In the genomic region with DNA sequence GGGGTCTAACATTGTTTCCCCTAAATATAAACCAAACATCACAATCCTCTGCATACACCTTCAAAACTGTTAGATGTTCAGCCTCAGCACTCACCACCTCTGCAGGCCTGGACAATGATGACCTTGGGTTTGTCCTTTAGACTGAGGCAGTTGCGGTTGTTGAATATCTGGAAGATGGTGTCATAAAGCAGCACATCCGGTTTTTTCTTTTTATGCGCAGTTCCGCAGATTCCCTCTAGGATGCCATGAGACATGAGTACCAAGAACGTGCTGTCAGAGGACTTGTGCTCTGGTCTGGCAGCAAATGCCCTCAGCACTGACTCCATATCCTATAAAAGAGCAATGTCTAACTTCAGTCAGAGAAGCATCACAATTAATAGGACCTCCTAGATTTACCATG, we compare ENCODE assay signal across 12 cellular contexts. TPM values are rescaled to one million over a fixed set of nuclear protein-coding genes. Genes with fewer than 3 reads are reported as not detected.
DNase-seq lines count a peak whose midpoint lies in the region; ATAC-seq and TF ChIP-seq lines count a peak whose summit lies in the region.
"Had no signal": no experiment of that assay in that cellular context is flagged by ENCODE, and none has a peak within 500 bp of the region (broad histone marks: within the 10 kb centered on the region; RNA-seq: fewer than 3 reads in every experiment).

No MANE protein-coding gene starts in this region.

- no peaks in the 10 kb centered on the region for H3K9me3 Mint-ChIP-seq in endothelial cell (ENCODE audit: unreplicated experiment)
- H3K9me3 Mint-ChIP-seq: CD8-positive, alpha-beta T cell; H9 had no signal

- ATAC-seq in GM18505 (IDR thresholded peaks at IDR 0.05; ENCODE audit: unreplicated experiment) (no peak), mucosa of descending colon (no peak)

- H3K36me3 ChIP-seq in MG63 = no peaks in the 10 kb centered on the region
- no peaks in the 10 kb centered on the region for H3K36me3 ChIP-seq in mucosa of descending colon (ENCODE audit: low read depth)

- no peaks in the 10 kb centered on the region for H3K4me1 ChIP-seq in mucosa of descending colon (ENCODE audit: low read depth)

- H3K27me3 ChIP-seq in MG63 = no peaks in the 10 kb centered on the region

- DNase-seq in A172 (ENCODE audit: low spot score) = peak; percentile 54
- DNase-seq in Daoy (ENCODE audit: low read depth) = peak; percentile 13
- peak; percentile 3 for DNase-seq in MG63
- peak; percentile 8 for DNase-seq in endothelial cell (ENCODE audit: low spot score)
- DNase-seq in putamen (ENCODE audit: low spot score) = no peak
- no peak for DNase-seq in mucosa of descending colon
- DNase-seq in NCI-H774 (lab: John Stamatoyannopoulos, UW) = no peak
- DNase-seq: NCI-H2029 treated with DMSO at 0.1 percent for 48 hours had no signal

- H3K9me3 ChIP-seq in MG63 (no peaks in the 10 kb centered on the region), mucosa of descending colon (no peaks in the 10 kb centered on the region)

- no peaks in the 10 kb centered on the region for H3K27me3 Mint-ChIP-seq in endothelial cell (ENCODE audit: unreplicated experiment)

- H3K4me3 ChIP-seq in MG63 (no peak overlapping the region), mucosa of descending colon (no peak overlapping the region)

- no peak for TF ChIP-seq POLR2A in GM18505 (IDR thresholded peaks at IDR 0.05; ENCODE audit: borderline replicate concordance, extremely low read depth, insufficient read depth, insufficient read length)

- H3K4me1 Mint-ChIP-seq in endothelial cell (ENCODE audit: unreplicated experiment) = no peaks in the 10 kb centered on the region

- H3K27ac Mint-ChIP-seq in endothelial cell (ENCODE audit: unreplicated experiment) = no peak overlapping the region
- H3K27ac Mint-ChIP-seq: H9 had no signal

- no peaks in the 10 kb centered on the region for H3K36me3 Mint-ChIP-seq in endothelial cell (ENCODE audit: low read depth, unreplicated experiment)
- H3K36me3 Mint-ChIP-seq: CD8-positive, alpha-beta T cell had no signal

- TF ChIP-seq CTCF in endothelial cell (IDR thresholded peaks at IDR 0.05; ENCODE audit: unreplicated experiment) (no peak), mucosa of descending colon (IDR thresholded peaks at IDR 0.05) (no peak)

- no peak overlapping the region for H3K4me3 Mint-ChIP-seq in endothelial cell (ENCODE audit: unreplicated experiment)
- H3K4me3 Mint-ChIP-seq: CD8-positive, alpha-beta T cell; H9 had no signal

- intact Hi-C loops in mucosa of descending colon (cut with DNase I, micrococcal nuclease) = no loop called here

RNA-seq across cellular contexts. Expression of gene CASP5, which starts 22.8 kb away (rescaled TPM):
- total RNA-seq in A172 (2014; rRNA removed; shearing (Covaris generic)) = not detected in 2 replicates
- not detected in 2 replicates for total RNA-seq in Daoy (2014; rRNA removed; shearing (Covaris generic))
- not detected in 2 replicates for total RNA-seq in MG63 (2014; rRNA removed; shearing (Covaris generic); ENCODE audit: low replicate concordance)
- total RNA-seq in endothelial cell (ENCODE audit: unreplicated experiment) (not detected), mucosa of descending colon (10 to 100 TPM; 50.1 to 81.8 (median 80.5) TPM)
- total RNA-seq: CD8-positive, alpha-beta T cell; H9; temporal lobe had no signal

RNA-seq across cellular contexts. Expression of gene CASP4, which starts 31.8 kb away (rescaled TPM):
- total RNA-seq in A172 (2014; rRNA removed; shearing (Covaris generic)) = 64.9 and 89.0 TPM in 2 replicates
- 132 and 157 TPM in 2 replicates for total RNA-seq in Daoy (2014; rRNA removed; shearing (Covaris generic))
- total RNA-seq in MG63 (2014; rRNA removed; shearing (Covaris generic); ENCODE audit: low replicate concordance) = 38.6 and 64.4 TPM in 2 replicates
- total RNA-seq in endothelial cell (ENCODE audit: unreplicated experiment) (not detected), mucosa of descending colon (10 to 100 TPM; 23.4 to 27.5 (median 23.9) TPM)
- total RNA-seq: H9 had no signal

RNA-seq across cellular contexts. Expression of gene CASP1, which starts 34.8 kb away (rescaled TPM):
- 3.1 and 5.1 TPM in 2 replicates for total RNA-seq in A172 (2014; rRNA removed; shearing (Covaris generic))
- 6.2 and 9.3 TPM in 2 replicates for total RNA-seq in Daoy (2014; rRNA removed; shearing (Covaris generic))
- 0.20 and 2.3 TPM in 2 replicates for total RNA-seq in MG63 (2014; rRNA removed; shearing (Covaris generic); ENCODE audit: low replicate concordance)
- not detected for total RNA-seq in endothelial cell (ENCODE audit: unreplicated experiment)
- total RNA-seq in mucosa of descending colon = 100 to 1,000 TPM in 1 of 3 donors, 10 to 100 TPM in 2; 50.6 to 152 (median 75.1) TPM
- total RNA-seq: H9 had no signal

RNA-seq across cellular contexts. Expression of gene CARD16, which starts 45.0 kb away (rescaled TPM):
- 16.1 and 26.8 TPM in 2 replicates for total RNA-seq in A172 (2014; rRNA removed; shearing (Covaris generic))
- 22.2 and 32.5 TPM in 2 replicates for total RNA-seq in Daoy (2014; rRNA removed; shearing (Covaris generic))
- 0.30 TPM in 1 of 2 replicates, not detected in the other for total RNA-seq in MG63 (2014; rRNA removed; shearing (Covaris generic); ENCODE audit: low replicate concordance)
- total RNA-seq in endothelial cell (ENCODE audit: unreplicated experiment) (not detected), mucosa of descending colon (10 to 100 TPM; 25.4 to 53.0 (median 43.6) TPM)
- total RNA-seq: H9, temporal lobe had no signal

Comparison
In these comparisons a context has a peak if more than half of its experiments do, and no peak if none do; other contexts are left out.
1. DNase-seq: peak in A172 (single experiment), Daoy (single experiment), MG63 (single experiment) and endothelial cell (single experiment); none in putamen (single experiment), mucosa of descending colon (0 of 3) and NCI-H774 (single experiment).
2. RNA of gene CASP5, which starts 22.8 kb away (total RNA-seq): 50.1 to 81.8 TPM in mucosa of descending colon; not detected in endothelial cell (single experiment), not detected in A172, not detected in Daoy and not detected in MG63; every median in the first group is over 10 times any median in the second.
3. RNA of gene CASP4, which starts 31.8 kb away (total RNA-seq): 132 to 157 TPM in Daoy, 64.9 to 89.0 TPM in A172, 38.6 to 64.4 TPM in MG63 and 23.4 to 27.5 TPM in mucosa of descending colon; not detected in endothelial cell (single experiment); every median in the first group is over 10 times any median in the second.